Comparison of ENCODE assay signal across 14 cellular contexts in genomic region chr10:122463466-122464157, GRCh38.
DNase-seq lines count a peak whose midpoint lies in the region; ATAC-seq and TF ChIP-seq lines count a peak whose summit lies in the region.
"Had no signal": no experiment of that assay in that cellular context is flagged by ENCODE, and none has a peak within 500 bp of the region (broad histone marks: within the 10 kb centered on the region; RNA-seq: fewer than 3 reads in every experiment).

No MANE protein-coding gene starts in this region.

- peak; percentile 50 for DNase-seq in DMS53 (lab: John Stamatoyannopoulos, UW)
- DNase-seq in DMS53 treated with DMSO at 0.1 percent for 48 hours (lab: John Stamatoyannopoulos, UW; ENCODE audit: unreplicated experiment): no peak
- DNase-seq in effector memory CD8-positive, alpha-beta T cell: no peak
- no peak for DNase-seq in tibial artery
- no peak for DNase-seq in T-helper 2 cell
- DNase-seq in NCI-H187 treated with DMSO at 0.1 percent for 48 hours (lab: John Stamatoyannopoulos, UW): no peak
- DNase-seq: activated CD8-positive, alpha-beta memory T cell treated with anti-CD3 and anti-CD28 coated beads, Interleukin-2, amount 10 ng/mL, durations not matched to agents 7 days and 5 days; effector CD4-positive, alpha-beta T cell; NCI-H226; SW 1271 had no signal

- peaks cover 9 to 19% of the 10 kb centered on the region in 2 donors for H3K4me1 Mint-ChIP-seq in effector memory CD8-positive, alpha-beta T cell (ENCODE audit: low read depth in 2 of 2)

- peak overlapping the region; percentile 85 to 88 for H3K4me3 Mint-ChIP-seq in effector memory CD8-positive, alpha-beta T cell
- H3K4me3 Mint-ChIP-seq: memory B cell had no signal

- H3K9me3 ChIP-seq in muscle layer of duodenum (ENCODE audit: control insufficient read depth in 1 of 2, low read length in 2 of 2): no peaks in the 10 kb centered on the region
- no peaks in the 10 kb centered on the region for H3K9me3 ChIP-seq in tibial artery

- no peaks in the 10 kb centered on the region for H3K9me3 Mint-ChIP-seq in effector memory CD8-positive, alpha-beta T cell
- H3K9me3 Mint-ChIP-seq: memory B cell had no signal

- ATAC-seq in effector memory CD8-positive, alpha-beta T cell (replicated peaks): no peak
- no peak for ATAC-seq in HG03159 (IDR thresholded peaks at IDR 0.05; ENCODE audit: unreplicated experiment)
- ATAC-seq: activated CD8-positive, alpha-beta memory T cell treated with anti-CD3 and anti-CD28 coated beads, Interleukin-2, amount 10 ng/mL, durations not matched to agents 7 days and 5 days had no signal

- peaks cover 0 to 5% of the 10 kb centered on the region in 2 donors for H3K36me3 ChIP-seq in muscle layer of duodenum (ENCODE audit: control insufficient read depth in 1 of 2, insufficient read depth in 2 of 2, low read length in 2 of 2)
- H3K36me3 ChIP-seq in tibial artery: no peaks in the 10 kb centered on the region

- intact Hi-C loops in tibial artery (cut with DNase I; ENCODE audit: low total_unique reads): loop anchor here (2.0 kb wide), 1 partner anchor 31 kb away; no protein-coding TSS in a partner anchor

- no peak for TF ChIP-seq CTCF in tibial artery (IDR thresholded peaks at IDR 0.05)

- peaks cover 3% of the 10 kb centered on the region for H3K36me3 Mint-ChIP-seq in effector memory CD8-positive, alpha-beta T cell (ENCODE audit: insufficient read depth)
- H3K36me3 Mint-ChIP-seq: activated CD8-positive, alpha-beta memory T cell treated with anti-CD3 and anti-CD28 coated beads, Interleukin-2, amount 10 ng/mL, durations not matched to agents 7 days and 5 days; memory B cell had no signal

- H3K27me3 ChIP-seq in muscle layer of duodenum (ENCODE audit: low read depth, low read length) (no peaks in the 10 kb centered on the region), tibial artery (no peaks in the 10 kb centered on the region)

- H3K4me1 ChIP-seq in muscle layer of duodenum (ENCODE audit: control insufficient read depth in 1 of 2, insufficient read depth in 2 of 2, low read length in 2 of 2) (peaks cover 0 to 8% of the 10 kb centered on the region in 2 donors), tibial artery (peaks cover 0 to 60% (median 32%) of the 10 kb centered on the region in 4 donors)

- H3K27ac ChIP-seq in muscle layer of duodenum (ENCODE audit: low read length) (no peak overlapping the region), tibial artery (peak overlapping the region; percentile 93 to 94)
- H3K27ac ChIP-seq: 22Rv1 had no signal

- H3K4me3 ChIP-seq in muscle layer of duodenum (ENCODE audit: low read depth in 1 of 2, low read length in 2 of 2) (peak overlapping the region; percentile 65 to 89), tibial artery (peak overlapping the region; percentile 85 to 95)

- peaks cover 44 to 47% of the 10 kb centered on the region in 2 donors for H3K27me3 Mint-ChIP-seq in effector memory CD8-positive, alpha-beta T cell

- H3K27ac Mint-ChIP-seq in effector memory CD8-positive, alpha-beta T cell: no peak overlapping the region
- H3K27ac Mint-ChIP-seq: activated CD8-positive, alpha-beta memory T cell treated with anti-CD3 and anti-CD28 coated beads, Interleukin-2, amount 10 ng/mL, durations not matched to agents 7 days and 5 days; memory B cell had no signal
